Comparison of ENCODE assay signal across 13 cellular contexts in genomic region chrX:137166591-137166990, GRCh38.
DNase-seq lines count a peak whose midpoint lies in the region; ATAC-seq and TF ChIP-seq lines count a peak whose summit lies in the region.
"Had no signal": no experiment of that assay in that cellular context is flagged by ENCODE, and none has a peak within 500 bp of the region (broad histone marks: within the 10 kb centered on the region; RNA-seq: fewer than 3 reads in every experiment).

No MANE protein-coding gene starts in this region.

- H3K27me3 Mint-ChIP-seq in activated T-cell treated with anti-CD3 and anti-CD28 coated beads, Interleukin-2, amount 50 U/mL, for 72 hours (ENCODE audit: low read depth), result peaks cover 38% of the 10 kb centered on the region
- H3K27me3 Mint-ChIP-seq in brain, result no peaks in the 10 kb centered on the region

- no peaks in the 10 kb centered on the region for H3F3A ChIP-seq in Loucy (ENCODE audit: low read depth)

- intact Hi-C loops in thyroid gland (cut with DNase I), result no loop called here
- intact Hi-C loops in right cardiac atrium (cut with DNase I), result no loop called here

- peak; percentile 69 for TF ChIP-seq CTCF in Loucy (conservative IDR thresholded peaks at IDR 0.05; ENCODE audit: low read length)
- TF ChIP-seq CTCF in brain (conservative IDR thresholded peaks at IDR 0.05), result peak; percentile 23 to 32
- no peak for TF ChIP-seq CTCF in thyroid gland (IDR thresholded peaks at IDR 0.05)

- H3K9me2 ChIP-seq in Loucy (replicated peaks; ENCODE audit: low read depth, low read length), result no peaks in the 10 kb centered on the region

- no peaks in the 10 kb centered on the region for H3K9me3 ChIP-seq in Loucy (ENCODE audit: insufficient read depth, low read depth, low read length)
- H3K9me3 ChIP-seq in thyroid gland, result no peaks in the 10 kb centered on the region
- no peaks in the 10 kb centered on the region for H3K9me3 ChIP-seq in right cardiac atrium (ENCODE audit: control insufficient read depth, low read length)
- H3K9me3 ChIP-seq: heart right ventricle, transverse colon had no signal

- no peaks in the 10 kb centered on the region for H3K9me3 Mint-ChIP-seq in activated T-cell treated with anti-CD3 and anti-CD28 coated beads, Interleukin-2, amount 50 U/mL, for 72 hours
- H3K9me3 Mint-ChIP-seq in brain, result peaks cover 0 to 7% (median 0%) of the 10 kb centered on the region in 5 experiments

- no peaks in the 10 kb centered on the region for H3K27me3 ChIP-seq in Loucy (ENCODE audit: insufficient read depth, low read length, poor library complexity, severe bottlenecking)
- no peaks in the 10 kb centered on the region for H3K27me3 ChIP-seq in thyroid gland
- H3K27me3 ChIP-seq in right cardiac atrium (ENCODE audit: control insufficient read depth, insufficient read depth), result no peaks in the 10 kb centered on the region
- H3K27me3 ChIP-seq: transverse colon had no signal

- no peak overlapping the region for H3K9ac ChIP-seq in Loucy (ENCODE audit: low read depth, low read length, poor library complexity, severe bottlenecking)

- no peaks in the 10 kb centered on the region for H3K79me2 ChIP-seq in Loucy (ENCODE audit: insufficient read depth, low read length)

- H3K4me1 ChIP-seq in Loucy (ENCODE audit: insufficient read depth, low read length, poor library complexity, severe bottlenecking) (no peaks in the 10 kb centered on the region), thyroid gland (no peaks in the 10 kb centered on the region), right cardiac atrium (ENCODE audit: control insufficient read depth, insufficient read depth, low read length) (no peaks in the 10 kb centered on the region)
- H3K4me1 ChIP-seq: heart right ventricle, transverse colon had no signal

- H3K36me3 ChIP-seq in Loucy (ENCODE audit: insufficient read depth, low read length) (no peaks in the 10 kb centered on the region), thyroid gland (no peaks in the 10 kb centered on the region)
- H3K36me3 ChIP-seq: heart right ventricle, transverse colon had no signal

- H3K36me3 Mint-ChIP-seq in activated T-cell treated with anti-CD3 and anti-CD28 coated beads, Interleukin-2, amount 50 U/mL, for 72 hours (ENCODE audit: insufficient read depth in 2 of 2), result no peaks in the 10 kb centered on the region
- no peaks in the 10 kb centered on the region for H3K36me3 Mint-ChIP-seq in brain

- TF ChIP-seq POLR2A in thyroid gland (IDR thresholded peaks at IDR 0.05), result no peak

- H3K4me3 ChIP-seq in Loucy (ENCODE audit: low read length, poor library complexity, severe bottlenecking) (no peak overlapping the region), thyroid gland (replicated peaks in 1 of 3) (no peak overlapping the region), right cardiac atrium (ENCODE audit: low read length) (no peak overlapping the region)
- H3K4me3 ChIP-seq: heart right ventricle, transverse colon had no signal

- DNase-seq in activated T-cell treated with anti-CD3 and anti-CD28 coated beads, Interleukin-2, amount 50 U/mL, for 72 hours, result peak; percentile 3 to 19
- DNase-seq in activated T-cell treated with anti-CD3 and anti-CD28 coated beads, Interleukin-2, amount 50 U/mL, for 1 hour, result no peak
- peak; percentile 3 for DNase-seq in stimulated activated CD4-positive, alpha-beta T cell treated with anti-CD3 and anti-CD28 coated beads, Interleukin-4, amount 100 ng/mL, for 24 hours
- no peak for DNase-seq in LoVo (ENCODE audit: low spot score)
- no peak for DNase-seq in thyroid gland
- no peak for DNase-seq in right cardiac atrium
- DNase-seq: activated CD8-positive, alpha-beta memory T cell treated with anti-CD3 and anti-CD28 coated beads, Interleukin-2, amount 50 U/mL, for 48 hours; heart right ventricle; NCI-H1048; SHP77 treated with DMSO at 0.1 percent for 48 hours; transverse colon had no signal

- no peaks in the 10 kb centered on the region for H3K4me1 Mint-ChIP-seq in activated T-cell treated with anti-CD3 and anti-CD28 coated beads, Interleukin-2, amount 50 U/mL, for 72 hours (ENCODE audit: low read depth)
- H3K4me1 Mint-ChIP-seq in brain, result no peaks in the 10 kb centered on the region

- no peaks in the 10 kb centered on the region for H4K20me1 ChIP-seq in Loucy (ENCODE audit: insufficient read depth, low read length, poor library complexity, severe bottlenecking)

- no peak for ATAC-seq in activated T-cell treated with anti-CD3 and anti-CD28 coated beads, Interleukin-2, amount 50 U/mL, for 72 hours (replicated peaks in 1 of 2)
- ATAC-seq in right cardiac atrium, result no peak
- ATAC-seq: heart right ventricle had no signal

- H3K27ac ChIP-seq in thyroid gland (no peak overlapping the region), right cardiac atrium (ENCODE audit: low read length) (no peak overlapping the region)
- H3K27ac ChIP-seq: heart right ventricle, transverse colon had no signal

- H3K27ac Mint-ChIP-seq in activated T-cell treated with anti-CD3 and anti-CD28 coated beads, Interleukin-2, amount 50 U/mL, for 72 hours, result no peak overlapping the region
- H3K27ac Mint-ChIP-seq in brain, result no peak overlapping the region

- no peak overlapping the region for H3K4me3 Mint-ChIP-seq in activated T-cell treated with anti-CD3 and anti-CD28 coated beads, Interleukin-2, amount 50 U/mL, for 72 hours
- H3K4me3 Mint-ChIP-seq in brain, result no peak overlapping the region

- H3K4me2 ChIP-seq in Loucy (ENCODE audit: low read depth, low read length, poor library complexity, severe bottlenecking), result no peak overlapping the region

- no peak overlapping the region for H2AFZ ChIP-seq in Loucy (ENCODE audit: low read length)

- 17 to 38% methylated on average over 1 to 2 of the region's 2 CpGs for WGBS in thyroid gland, 2 donors
- 43% methylated on average over 2 of the region's 2 CpGs for WGBS in right cardiac atrium

Comparison
In these comparisons a context has a peak if more than half of its experiments do, and no peak if none do; other contexts are left out.
1. DNase-seq: peak in activated T-cell treated with anti-CD3 and anti-CD28 coated beads, Interleukin-2, amount 50 U/mL, for 72 hours (2 of 2) and stimulated activated CD4-positive, alpha-beta T cell treated with anti-CD3 and anti-CD28 coated beads, Interleukin-4, amount 100 ng/mL, for 24 hours (single experiment); none in activated T-cell treated with anti-CD3 and anti-CD28 coated beads, Interleukin-2, amount 50 U/mL, for 1 hour (single experiment), LoVo (single experiment), thyroid gland (0 of 2) and right cardiac atrium (0 of 3).
2. CTCF ChIP-seq: peak in Loucy (single experiment) and brain (2 of 2); none in thyroid gland (0 of 6).